Comparison of ENCODE assay signal across 11 cellular contexts in the genomic region with DNA sequence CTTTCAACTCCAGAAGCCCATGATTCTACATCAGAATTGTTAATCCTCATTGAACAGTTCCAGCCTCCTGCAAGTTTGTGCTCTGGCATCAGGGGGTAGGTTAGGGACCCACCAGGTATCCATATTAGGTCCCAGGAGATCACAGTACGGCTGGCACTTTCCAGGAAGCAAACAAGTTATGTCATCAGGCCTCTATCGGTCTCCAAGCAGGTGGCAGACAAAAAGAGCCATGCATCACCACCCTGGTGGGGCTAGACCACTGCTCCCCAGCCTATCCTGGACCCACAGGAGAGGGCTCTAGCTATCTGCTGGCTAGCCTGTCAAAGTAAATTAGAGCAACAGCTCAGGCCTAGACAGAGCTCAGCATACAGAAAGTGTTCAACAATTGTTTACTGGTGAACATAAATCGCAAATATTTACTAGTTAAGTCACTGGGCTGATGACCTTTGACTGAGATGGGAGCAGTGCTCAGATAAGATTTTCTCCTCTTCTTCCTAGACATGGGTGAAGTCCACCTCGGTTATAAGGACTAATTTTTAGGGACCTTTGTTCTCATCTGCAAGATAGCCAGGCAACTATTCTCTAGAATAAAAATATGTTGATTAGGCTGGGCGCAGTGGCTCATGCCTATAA. TPM values are rescaled to one million over a fixed set of nuclear protein-coding genes. Genes with fewer than 3 reads are reported as not detected.
DNase-seq lines count a peak whose midpoint lies in the region; ATAC-seq and TF ChIP-seq lines count a peak whose summit lies in the region.
"Had no signal": no experiment of that assay in that cellular context is flagged by ENCODE, and none has a peak within 500 bp of the region (broad histone marks: within the 10 kb centered on the region; RNA-seq: fewer than 3 reads in every experiment).

No MANE protein-coding gene starts in this region.

- H3K4me3 Mint-ChIP-seq in activated T-helper 17 cell treated with anti-CD3 and anti-CD28 coated beads, Interleukin-2, amount 50 U/mL, for 72 hours: peak overlapping the region; percentile 88

- H3K9me3 ChIP-seq in BLaER1 (no peaks in the 10 kb centered on the region), muscle layer of duodenum (ENCODE audit: control insufficient read depth in 1 of 2, low read length in 2 of 2) (no peaks in the 10 kb centered on the region)

- peaks cover 43% of the 10 kb centered on the region for H3K4me1 ChIP-seq in BLaER1
- peaks cover 8 to 29% of the 10 kb centered on the region in 2 donors for H3K4me1 ChIP-seq in muscle layer of duodenum (ENCODE audit: control insufficient read depth in 1 of 2, insufficient read depth in 2 of 2, low read length in 2 of 2)

- ATAC-seq in activated T-helper 17 cell treated with anti-CD3 and anti-CD28 coated beads, Interleukin-2, amount 50 U/mL, for 72 hours (replicated peaks): no peak
- ATAC-seq in GM21723 (IDR thresholded peaks at IDR 0.05; ENCODE audit: unreplicated experiment): no peak
- no peak for ATAC-seq in SK-N-SH treated with all-trans-retinoic acid at 6 μM for 48 hours
- ATAC-seq: left ventricle myocardium superior had no signal

- peaks cover 60% of the 10 kb centered on the region for H3K4me1 Mint-ChIP-seq in activated T-helper 17 cell treated with anti-CD3 and anti-CD28 coated beads, Interleukin-2, amount 50 U/mL, for 72 hours

- no peak overlapping the region for H3K9ac ChIP-seq in BLaER1

- H4K20me1 ChIP-seq in BLaER1: peaks cover 6% of the 10 kb centered on the region; the same call in 1 of the 2 replicates

- DNase-seq in DMS53 (lab: John Stamatoyannopoulos, UW) (peak; percentile 80), glomerular visceral epithelial cell (ENCODE audit: extremely low spot score) (no peak), caudate nucleus (lab: John Stamatoyannopoulos, UW) (no peak)
- DNase-seq: left ventricle myocardium superior, NCI-H2227 treated with DMSO at 0.1 percent for 48 hours, T-helper 2 cell had no signal

- H3K27ac Mint-ChIP-seq in activated T-helper 17 cell treated with anti-CD3 and anti-CD28 coated beads, Interleukin-2, amount 50 U/mL, for 72 hours: peak overlapping the region; percentile 88

- no peaks in the 10 kb centered on the region for H3K36me3 ChIP-seq in BLaER1
- peaks cover 2 to 9% of the 10 kb centered on the region in 2 donors for H3K36me3 ChIP-seq in muscle layer of duodenum (ENCODE audit: control insufficient read depth in 1 of 2, insufficient read depth in 2 of 2, low read length in 2 of 2)

- no peak overlapping the region for H3K27ac ChIP-seq in BLaER1
- H3K27ac ChIP-seq in muscle layer of duodenum (ENCODE audit: low read length): peak overlapping the region; percentile 80
- no peak overlapping the region for H3K27ac ChIP-seq in caudate nucleus (ENCODE audit: low read depth, low read length)

- peak overlapping the region; percentile 91 for H3K4me2 ChIP-seq in BLaER1

- H3K27me3 Mint-ChIP-seq in activated T-helper 17 cell treated with anti-CD3 and anti-CD28 coated beads, Interleukin-2, amount 50 U/mL, for 72 hours: no peaks in the 10 kb centered on the region

- H3K36me3 Mint-ChIP-seq in activated T-helper 17 cell treated with anti-CD3 and anti-CD28 coated beads, Interleukin-2, amount 50 U/mL, for 72 hours (ENCODE audit: low read depth): peaks cover 19% of the 10 kb centered on the region

- H3K9me3 Mint-ChIP-seq in activated T-helper 17 cell treated with anti-CD3 and anti-CD28 coated beads, Interleukin-2, amount 50 U/mL, for 72 hours: no peaks in the 10 kb centered on the region

- H3K27me3 ChIP-seq in BLaER1 (peaks cover 25% of the 10 kb centered on the region), muscle layer of duodenum (ENCODE audit: low read depth, low read length) (no peaks in the 10 kb centered on the region)

- H3K4me3 ChIP-seq in BLaER1: no peak overlapping the region
- no peak overlapping the region for H3K4me3 ChIP-seq in muscle layer of duodenum (ENCODE audit: low read depth in 1 of 2, low read length in 2 of 2)

TF ChIP-seq in SK-N-SH treated with all-trans-retinoic acid at 6 μM for 48 hours, 23 proteins besides CTCF, POLR2A, EP300 and RAD21:
- TF ChIP-seq BACH2 (CRISPR knock-in tag; IDR thresholded peaks at IDR 0.05; ENCODE audit: borderline replicate concordance) (no peak), ESRRG (CRISPR knock-in tag; IDR thresholded peaks at IDR 0.05) (no peak)
TF ChIP-seq in SK-N-SH treated with all-trans-retinoic acid at 6 μM for 48 hours: peak in this region for 0.

RNA-seq across cellular contexts. Expression of a gene that starts 6.4 kb away (rescaled TPM):
- 1 to 10 TPM; 1.2 to 2.9 TPM for total RNA-seq in activated T-helper 17 cell treated with anti-CD3 and anti-CD28 coated beads, Interleukin-2, amount 50 U/mL, for 72 hours

RNA-seq across cellular contexts. Expression of a gene that starts 41.6 kb away (rescaled TPM):
- not detected for total RNA-seq in activated T-helper 17 cell treated with anti-CD3 and anti-CD28 coated beads, Interleukin-2, amount 50 U/mL, for 72 hours
- total RNA-seq: left ventricle myocardium superior had no signal
